In the genomic region with DNA sequence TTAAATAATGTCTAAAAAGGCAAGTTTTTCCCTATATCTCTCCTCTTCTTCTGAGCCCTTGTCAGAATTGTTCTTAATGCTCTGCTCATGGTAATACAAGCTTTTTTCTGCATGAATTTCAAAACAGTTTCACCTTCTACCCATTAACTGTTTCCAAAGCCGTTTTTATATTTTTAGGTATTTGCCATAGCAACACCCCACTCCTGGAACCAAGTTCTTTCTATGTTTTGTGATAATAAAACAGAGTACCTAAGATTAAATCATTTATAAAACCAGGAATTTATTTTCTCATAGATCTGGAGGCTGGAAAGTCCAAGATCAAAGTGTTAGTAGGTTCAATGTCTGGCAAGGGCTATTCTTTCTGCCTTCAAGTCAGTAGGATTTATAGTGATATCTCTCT, we compare ENCODE assay signal across 35 cellular contexts.
"Had no signal": no experiment of that assay in that cellular context is flagged by ENCODE, and none has a peak within 500 bp of the region (broad histone marks: within the 10 kb centered on the region; RNA-seq: fewer than 3 reads in every experiment).

No MANE protein-coding gene starts in this region.

- DNase-seq: Karpas-422, Kasumi-1, MG63, MM.1S, MV-4-11, NCI-H1048, NCI-H1092, NCI-H1092 treated with DMSO at 0.1 percent for 48 hours, NCI-H1105, NCI-H1105 treated with DMSO at 0.1 percent for 48 hours, NCI-H1417, NCI-H1417 treated with DMSO at 0.1 percent for 48 hours, NCI-H1436, NCI-H1436 treated with DMSO at 0.1 percent for 48 hours, NCI-H146, NCI-H1694, NCI-H1694 treated with DMSO at 0.1 percent for 48 hours, NCI-H187, NCI-H187 treated with DMSO at 0.1 percent for 48 hours, NCI-H1930, NCI-H2029, NCI-H2029 treated with DMSO at 0.1 percent for 48 hours, NCI-H2081, NCI-H2081 treated with DMSO at 0.1 percent for 48 hours, NCI-H2107, NCI-H2171, NCI-H2171 treated with DMSO at 0.1 percent for 48 hours, NCI-H2227 treated with DMSO at 0.1 percent for 48 hours, NCI-H226, NCI-H345, NCI-H446, NCI-H446 treated with DMSO at 0.1 percent for 48 hours, NCI-H510A, NCI-H510A treated with DMSO at 0.1 percent for 48 hours, NCI-H524 had no signal

- H3K4me3 ChIP-seq: MG63 had no signal

- H3K27me3 ChIP-seq: MG63 had no signal

- H3K36me3 ChIP-seq: MG63 had no signal
